Comparison of ENCODE assay signal across 8 cellular contexts in the genomic region with DNA sequence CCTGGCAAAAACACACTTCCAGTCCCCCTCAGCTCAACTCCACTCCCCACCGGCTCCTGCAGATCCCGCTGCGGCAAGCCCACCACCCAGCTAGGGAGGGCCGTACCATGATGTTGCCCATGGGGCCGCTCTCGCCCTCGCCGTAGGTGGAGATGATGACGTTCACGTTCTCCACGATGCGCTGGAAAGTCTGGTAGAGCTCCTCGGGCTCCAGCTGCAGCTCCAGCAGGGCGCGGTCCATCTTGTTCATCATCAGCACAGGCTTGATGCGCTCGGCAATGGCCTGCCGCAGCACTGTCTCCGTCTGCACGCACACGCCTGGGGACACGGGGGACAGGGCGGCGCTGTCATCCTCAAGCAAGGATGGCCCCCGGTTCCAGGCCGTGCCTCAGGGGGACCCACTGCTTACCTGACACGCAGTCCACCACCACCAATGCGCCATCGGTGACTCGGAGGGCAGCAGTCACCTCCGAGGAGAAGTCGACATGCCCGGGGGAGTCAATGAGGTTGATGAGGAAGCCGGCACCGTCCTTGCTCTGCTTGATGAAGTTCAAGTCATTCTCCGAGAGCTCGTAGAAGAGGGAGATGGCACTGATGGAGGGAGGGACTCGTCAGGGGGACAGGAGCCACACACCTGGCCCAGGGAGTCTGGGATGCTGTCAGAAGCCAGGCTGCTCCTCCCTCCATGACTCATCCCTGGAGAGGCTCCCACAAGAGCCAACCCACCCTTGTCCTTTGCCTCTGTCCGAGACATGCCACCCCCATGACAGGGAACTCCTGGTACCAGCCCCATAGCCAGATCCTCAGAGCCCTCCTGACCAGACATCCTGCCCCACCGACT. TPM values are rescaled to one million over a fixed set of nuclear protein-coding genes. Genes with fewer than 3 reads are reported as not detected.
DNase-seq lines count a peak whose midpoint lies in the region; ATAC-seq and TF ChIP-seq lines count a peak whose summit lies in the region.

No MANE protein-coding gene starts in this region.

- intact Hi-C loops in activated T-helper 2 cell treated with anti-CD3 and anti-CD28 coated beads, Interferon-gamma antibody, Interleukin-2, Interleukin-4, amounts not matched to agents 10 μg/mL and 5 μg/mL and 100 μg/mL, durations not matched to agents 14 hours and 24 hours and 36 hours (cut with micrococcal nuclease) = loop anchor here (10.0 kb wide), 1 partner anchor 218 kb away; a partner anchor contains a TSS
- intact Hi-C loops in tibial artery (cut with DNase I; ENCODE audit: low total_unique reads) = loop anchor here (10.0 kb wide), 2 partner anchors 142 to 202 kb away; a partner anchor contains a TSS

- no peaks in the 10 kb centered on the region for H3K27me3 Mint-ChIP-seq in activated T-helper 2 cell treated with anti-CD3 and anti-CD28 coated beads, Interferon-gamma antibody, Interleukin-2, Interleukin-4, amounts not matched to agents 10 μg/mL and 5 μg/mL and 100 μg/mL, durations not matched to agents 14 hours and 24 hours and 36 hours (ENCODE audit: low read depth)

- peak; percentile 42 for DNase-seq in stimulated activated CD4-positive, alpha-beta T cell treated with anti-CD3 and anti-CD28 coated beads, Interleukin-15, amount 100 ng/mL, for 24 hours
- no peak for DNase-seq in stimulated activated CD4-positive, alpha-beta T cell treated with anti-CD3 and anti-CD28 coated beads, Interleukin-12 subunit alpha, Interleukin-12 subunit beta, amount 100 ng/mL, for 4 hours
- no peak for DNase-seq in activated T-helper 2 cell treated with anti-CD3 and anti-CD28 coated beads, Interferon-gamma antibody, Interleukin-2, Interleukin-4, amounts not matched to agents 10 μg/mL and 5 μg/mL and 100 μg/mL, durations not matched to agents 14 hours and 24 hours and 36 hours (ENCODE audit: low spot score)
- DNase-seq in tibial artery (peak in 1 of 2 donors; percentile 67), DMS114 treated with DMSO at 0.1 percent for 48 hours (lab: John Stamatoyannopoulos, UW; ENCODE audit: unreplicated experiment) (no peak)
- no peak for DNase-seq in activated effector memory CD4-positive, alpha-beta T cell treated with anti-CD3 and anti-CD28 coated beads, Interleukin-2, amount 50 U/mL, for 16 hours

- H3K27me3 ChIP-seq in iPS-20b (ENCODE audit: insufficient read depth, low read length) = peaks cover 4% of the 10 kb centered on the region; the same call in 1 of the 2 replicates
- H3K27me3 ChIP-seq in tibial artery = no peaks in the 10 kb centered on the region

- H3K4me1 ChIP-seq in iPS-20b (ENCODE audit: insufficient read depth, low read length) (peaks cover 20% of the 10 kb centered on the region), tibial artery (peaks cover 0 to 53% (median 40%) of the 10 kb centered on the region in 4 donors)

- H3K4me3 Mint-ChIP-seq in activated T-helper 2 cell treated with anti-CD3 and anti-CD28 coated beads, Interferon-gamma antibody, Interleukin-2, Interleukin-4, amounts not matched to agents 10 μg/mL and 5 μg/mL and 100 μg/mL, durations not matched to agents 14 hours and 24 hours and 36 hours (ENCODE audit: low read depth) = peak overlapping the region; percentile 95

- H3K4me1 Mint-ChIP-seq in activated T-helper 2 cell treated with anti-CD3 and anti-CD28 coated beads, Interferon-gamma antibody, Interleukin-2, Interleukin-4, amounts not matched to agents 10 μg/mL and 5 μg/mL and 100 μg/mL, durations not matched to agents 14 hours and 24 hours and 36 hours (ENCODE audit: low read depth) = peaks cover 33% of the 10 kb centered on the region

- H3K36me3 ChIP-seq in iPS-20b (ENCODE audit: insufficient read depth, low read depth, low read length) = peaks cover 71% of the 10 kb centered on the region
- peaks cover 63 to 64% (median 63%) of the 10 kb centered on the region in 3 donors for H3K36me3 ChIP-seq in tibial artery

- H3K4me3 ChIP-seq in iPS-20b (ENCODE audit: low read length) (peak overlapping the region; percentile 87; the same call in 1 of the 2 replicates), tibial artery (peak overlapping the region in 1 of 2 donors; percentile 75)

- no peak for ATAC-seq in GM19467 (IDR thresholded peaks at IDR 0.05; ENCODE audit: unreplicated experiment)

- H3K27ac ChIP-seq in iPS-20b (ENCODE audit: low read length) (no peak overlapping the region), tibial artery (peak overlapping the region; percentile 91 to 94)

- peaks cover 73% of the 10 kb centered on the region for H3K36me3 Mint-ChIP-seq in activated T-helper 2 cell treated with anti-CD3 and anti-CD28 coated beads, Interferon-gamma antibody, Interleukin-2, Interleukin-4, amounts not matched to agents 10 μg/mL and 5 μg/mL and 100 μg/mL, durations not matched to agents 14 hours and 24 hours and 36 hours (ENCODE audit: low read depth)

- TF ChIP-seq CTCF in tibial artery (IDR thresholded peaks at IDR 0.05) = no peak

- H3K9ac ChIP-seq in iPS-20b (ENCODE audit: low read depth, low read length) = peak overlapping the region; percentile 96

- peak overlapping the region; percentile 90 for H3K27ac Mint-ChIP-seq in activated T-helper 2 cell treated with anti-CD3 and anti-CD28 coated beads, Interferon-gamma antibody, Interleukin-2, Interleukin-4, amounts not matched to agents 10 μg/mL and 5 μg/mL and 100 μg/mL, durations not matched to agents 14 hours and 24 hours and 36 hours

- no peaks in the 10 kb centered on the region for H3K9me3 Mint-ChIP-seq in activated T-helper 2 cell treated with anti-CD3 and anti-CD28 coated beads, Interferon-gamma antibody, Interleukin-2, Interleukin-4, amounts not matched to agents 10 μg/mL and 5 μg/mL and 100 μg/mL, durations not matched to agents 14 hours and 24 hours and 36 hours

- no peaks in the 10 kb centered on the region for H3K9me3 ChIP-seq in iPS-20b (ENCODE audit: insufficient read depth, low read depth, low read length)
- no peaks in the 10 kb centered on the region for H3K9me3 ChIP-seq in tibial artery

RNA-seq across cellular contexts. Expression of a gene that starts 2.3 kb away (rescaled TPM):
- total RNA-seq in activated T-helper 2 cell treated with anti-CD3 and anti-CD28 coated beads, Interferon-gamma antibody, Interleukin-2, Interleukin-4, amounts not matched to agents 10 μg/mL and 5 μg/mL and 100 μg/mL, durations not matched to agents 14 hours and 24 hours and 36 hours = 2,377 and 2,451 TPM in 2 replicates

RNA-seq across cellular contexts. Expression of a gene that starts 12.0 kb away (rescaled TPM):
- total RNA-seq in activated T-helper 2 cell treated with anti-CD3 and anti-CD28 coated beads, Interferon-gamma antibody, Interleukin-2, Interleukin-4, amounts not matched to agents 10 μg/mL and 5 μg/mL and 100 μg/mL, durations not matched to agents 14 hours and 24 hours and 36 hours = 40.1 and 43.3 TPM in 2 replicates

RNA-seq across cellular contexts. Expression of a gene that starts 24.6 kb away (rescaled TPM):
- 31.5 and 36.3 TPM in 2 replicates for total RNA-seq in activated T-helper 2 cell treated with anti-CD3 and anti-CD28 coated beads, Interferon-gamma antibody, Interleukin-2, Interleukin-4, amounts not matched to agents 10 μg/mL and 5 μg/mL and 100 μg/mL, durations not matched to agents 14 hours and 24 hours and 36 hours

RNA-seq across cellular contexts. Expression of a gene that starts 50.1 kb away (rescaled TPM):
- total RNA-seq in activated T-helper 2 cell treated with anti-CD3 and anti-CD28 coated beads, Interferon-gamma antibody, Interleukin-2, Interleukin-4, amounts not matched to agents 10 μg/mL and 5 μg/mL and 100 μg/mL, durations not matched to agents 14 hours and 24 hours and 36 hours = not detected in 2 replicates
